In genomic region chrX:14497184-14497666, GRCh38 we compare ENCODE assay signal across 8 cellular contexts. TPM values are rescaled to one million over a fixed set of nuclear protein-coding genes. Genes with fewer than 3 reads are reported as not detected.
DNase-seq lines count a peak whose midpoint lies in the region; ATAC-seq and TF ChIP-seq lines count a peak whose summit lies in the region.

No MANE protein-coding gene starts in this region.

- H2BK15ac ChIP-seq in mesendoderm (replicated peaks; ENCODE audit: low read depth): no peak overlapping the region

- H3K4me2 ChIP-seq in PC-9 (peak overlapping the region; percentile 62), mesendoderm (ENCODE audit: low read length) (no peak overlapping the region)

- no peaks in the 10 kb centered on the region for H3K9me2 ChIP-seq in PC-9 (ENCODE audit: insufficient read depth)

- H3K9ac ChIP-seq in stomach smooth muscle (ENCODE audit: low read length in 2 of 2) (peak overlapping the region; percentile 42 to 49), mesendoderm (ENCODE audit: low read length) (no peak overlapping the region)

- peak overlapping the region; percentile 41; the same call in 1 of the 2 replicates for H3K4me3 ChIP-seq in PC-9
- H3K4me3 ChIP-seq in fibroblast of mammary gland (ENCODE audit: control insufficient read depth, low read depth, low read length): no peak overlapping the region
- peak overlapping the region; percentile 48 to 60 for H3K4me3 ChIP-seq in stomach smooth muscle (ENCODE audit: low read length in 2 of 2)
- H3K4me3 ChIP-seq in mesendoderm (ENCODE audit: low read length): no peak overlapping the region

- H3K27me3 ChIP-seq in PC-9 (ENCODE audit: insufficient read depth, low read depth) (no peaks in the 10 kb centered on the region), stomach smooth muscle (ENCODE audit: control insufficient read depth in 1 of 2, insufficient read depth in 2 of 2, low read length in 2 of 2) (no peaks in the 10 kb centered on the region), mesendoderm (ENCODE audit: insufficient read depth, low read length, poor library complexity) (no peaks in the 10 kb centered on the region)

- POLR2A ChIA-PET in PC-9 (lab: Charles Lee; ENCODE audit: unreplicated experiment): no interaction called here

- no peaks in the 10 kb centered on the region for H3K79me1 ChIP-seq in mesendoderm (ENCODE audit: low read length)

- no peak overlapping the region for H2BK120ac ChIP-seq in mesendoderm (ENCODE audit: low read depth, low read length)

- no peaks in the 10 kb centered on the region for H3K36me3 ChIP-seq in PC-9 (ENCODE audit: low read depth)
- H3K36me3 ChIP-seq in stomach smooth muscle (ENCODE audit: control insufficient read depth in 2 of 2, insufficient read depth in 2 of 2, low read length in 2 of 2): no peaks in the 10 kb centered on the region
- no peaks in the 10 kb centered on the region for H3K36me3 ChIP-seq in mesendoderm (ENCODE audit: control insufficient read depth, insufficient read depth, low read length)

- H3K79me2 ChIP-seq in PC-9 (ENCODE audit: low read depth) (no peaks in the 10 kb centered on the region), mesendoderm (ENCODE audit: control insufficient read depth, insufficient read depth, low read length) (no peaks in the 10 kb centered on the region)

- H4K8ac ChIP-seq in mesendoderm (ENCODE audit: low read depth, low read length): no peak overlapping the region

- H3K9me3 ChIP-seq in PC-9 (ENCODE audit: insufficient read depth, low read depth) (no peaks in the 10 kb centered on the region), stomach smooth muscle (ENCODE audit: control insufficient read depth in 2 of 2, low read length in 2 of 2) (no peaks in the 10 kb centered on the region)

- peak; percentile 58 for DNase-seq in activated effector memory CD4-positive, alpha-beta T cell treated with anti-CD3 and anti-CD28 coated beads, Interleukin-2, amount 50 U/mL, for 16 hours
- DNase-seq in activated effector memory CD4-positive, alpha-beta T cell treated with Interleukin-2 at 50 U/mL for 16 hours: no peak
- DNase-seq in PC-9 (no peak), fibroblast of mammary gland (ENCODE audit: low read depth) (peak; percentile 19), HuH-7.5 (ENCODE audit: low spot score) (no peak), mesendoderm (no peak)

- TF ChIP-seq CTCF in PC-9 (conservative IDR thresholded peaks at IDR 0.05) (no peak), fibroblast of mammary gland (conservative IDR thresholded peaks at IDR 0.05; ENCODE audit: control insufficient read depth, insufficient read depth, low read depth, low read length) (no peak)

- no peak overlapping the region for H2BK5ac ChIP-seq in mesendoderm (ENCODE audit: low read length)

- BruUV-seq in PC-9 (replicated peaks; lab: Mats Ljungman, UMichigan): no TSS peak

- H3F3A ChIP-seq in PC-9 (ENCODE audit: insufficient read depth, low read depth): no peaks in the 10 kb centered on the region

- intact Hi-C loops in PC-9 (cut with micrococcal nuclease; ENCODE audit: unreplicated experiment): no loop called here

- CTCF ChIA-PET in PC-9 (lab: Charles Lee): interaction anchor here (0.5 kb wide), 1 partner anchor 645 kb away, joined by 3 read pairs; no protein-coding TSS in a partner anchor

- H3K56ac ChIP-seq in mesendoderm (ENCODE audit: low read length): no peak overlapping the region

- H3K18ac ChIP-seq in mesendoderm (ENCODE audit: low read length): no peak overlapping the region

- H2AFZ ChIP-seq in PC-9: peak overlapping the region; percentile 60; the same call in 1 of the 2 replicates

- H3K4ac ChIP-seq in mesendoderm (ENCODE audit: low read depth, low read length): no peak overlapping the region

- peak; percentile 59 for ATAC-seq in HG02588 (IDR thresholded peaks at IDR 0.05; ENCODE audit: unreplicated experiment)

- H3K4me1 ChIP-seq in PC-9 (replicated peaks; ENCODE audit: insufficient read depth): no peaks in the 10 kb centered on the region
- H3K4me1 ChIP-seq in stomach smooth muscle (ENCODE audit: control insufficient read depth, insufficient read depth, low read length): no peaks in the 10 kb centered on the region
- H3K4me1 ChIP-seq in mesendoderm (ENCODE audit: control insufficient read depth, low read depth, low read length): no peaks in the 10 kb centered on the region

- H3K23ac ChIP-seq in mesendoderm (ENCODE audit: low read length): no peak overlapping the region

- H4K20me1 ChIP-seq in PC-9 (ENCODE audit: insufficient read depth): no peaks in the 10 kb centered on the region

- no peak overlapping the region for H4K5ac ChIP-seq in mesendoderm (ENCODE audit: low read length)

- WGBS in mesendoderm (ENCODE audit: extremely low coverage, insufficient coverage, low lambda C conversion rate): no CpG with 5 or more reads among the region's 4 CpGs

- no peak overlapping the region for H2AK5ac ChIP-seq in mesendoderm (ENCODE audit: low read length)

- H3K27ac ChIP-seq in PC-9 (no peak overlapping the region), stomach smooth muscle (ENCODE audit: low read length) (no peak overlapping the region), mesendoderm (ENCODE audit: low read depth, low read length) (no peak overlapping the region)

RNA-seq across cellular contexts. Expression of gene GLRA2, which starts 32.1 kb away (rescaled TPM):
- not detected in 2 replicates for total RNA-seq in PC-9 (2021)
- polyA plus RNA-seq in mesendoderm (2013, experiment 1 of 2): not detected
- not detected for polyA plus RNA-seq in mesendoderm (2013, experiment 2 of 2)

Comparison
In these comparisons a context has a peak if more than half of its experiments do, and no peak if none do; other contexts are left out.
1. DNase-seq: peak in activated effector memory CD4-positive, alpha-beta T cell treated with anti-CD3 and anti-CD28 coated beads, Interleukin-2, amount 50 U/mL, for 16 hours (single experiment) and fibroblast of mammary gland (single experiment); none in activated effector memory CD4-positive, alpha-beta T cell treated with Interleukin-2 at 50 U/mL for 16 hours (single experiment), PC-9 (0 of 2), HuH-7.5 (single experiment) and mesendoderm (single experiment).
2. H3K4me3 ChIP-seq: peak in PC-9 (single experiment) and stomach smooth muscle (2 of 2); none in fibroblast of mammary gland (single experiment) and mesendoderm (single experiment).